In the genomic region with DNA sequence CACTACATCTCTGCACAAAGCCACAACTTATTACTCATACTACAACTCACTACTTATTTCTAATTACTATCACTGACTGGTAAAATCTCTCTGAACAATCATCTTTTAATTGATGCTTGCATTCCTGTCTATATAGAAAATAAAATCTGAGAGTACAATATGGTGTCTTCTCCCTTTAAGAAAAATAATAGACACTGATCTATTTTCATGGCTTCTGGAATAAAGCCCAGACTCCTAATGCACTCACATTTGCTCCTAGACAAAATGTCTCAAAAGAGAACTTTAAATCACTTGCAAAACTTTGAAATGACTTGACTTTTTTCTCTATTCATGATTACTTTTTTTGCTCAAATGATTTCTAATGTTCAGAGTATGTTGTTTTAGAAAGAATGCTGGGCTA, we compare ENCODE assay signal across 16 cellular contexts. TPM values are rescaled to one million over a fixed set of nuclear protein-coding genes. Genes with fewer than 3 reads are reported as not detected.
A peak's percentile ranks its signal among the peaks of the same experiment; 100 is the strongest.
DNase-seq lines count a peak whose midpoint lies in the region; TF ChIP-seq lines count a peak whose summit lies in the region.
"Had no signal": no experiment of that assay in that cellular context is flagged by ENCODE, and none has a peak within 500 bp of the region (broad histone marks: within the 10 kb centered on the region; RNA-seq: fewer than 3 reads in every experiment).

No MANE protein-coding gene starts in this region.

- H3K4me1 Mint-ChIP-seq in activated CD4-positive, alpha-beta T cell treated with anti-CD3 and anti-CD28 coated beads, Interleukin-2, amount 10 ng/mL, durations not matched to agents 7 days and 5 days: peaks cover 4% of the 10 kb centered on the region

- POLR2A ChIA-PET in activated CD4-positive, alpha-beta T cell treated with anti-CD3 and anti-CD28 coated beads, Interleukin-2, amount 10 ng/mL, durations not matched to agents 7 days and 5 days (lab: Charles Lee): no interaction called here

- DNase-seq in activated CD4-positive, alpha-beta T cell treated with anti-CD3 and anti-CD28 coated beads, Interleukin-2, amount 10 ng/mL, durations not matched to agents 7 days and 5 days: no peak
- DNase-seq in activated CD4-positive, alpha-beta T cell treated with anti-CD3 and anti-CD28 coated beads, Interleukin-2, amount 50 U/mL, for 1 hour: no peak
- DNase-seq in adipocyte (ENCODE audit: low read depth) (peak; percentile 33), fibroblast of peridontal ligament (ENCODE audit: extremely low read depth) (peak; percentile 29), stromal cell of bone marrow (ENCODE audit: low read depth) (peak; percentile 9), mammary epithelial cell (no peak), foreskin fibroblast (no peak), AML-193 (lab: John Stamatoyannopoulos, UW) (no peak)
- DNase-seq: KBM-7, MV-4-11, NCI-H187, NCI-H2107, NCI-H345, NCI-H526 had no signal

- BruUV-seq in mammary epithelial cell (replicated peaks; lab: Mats Ljungman, UMichigan): no TSS peak

- dilution Hi-C loops in mammary epithelial cell (cut with HindIII; ENCODE audit: low sequenced_read_pairs): no loop called here

- H3K36me3 ChIP-seq in adipocyte (ENCODE audit: control insufficient read depth, insufficient read depth, low read length, severe bottlenecking) (peaks cover 59% of the 10 kb centered on the region), mammary epithelial cell (ENCODE audit: insufficient read depth, low read length) (peaks cover 33% of the 10 kb centered on the region)

- H3K9me3 ChIP-seq in adipocyte (ENCODE audit: control insufficient read depth, low read length) (no peaks in the 10 kb centered on the region), mammary epithelial cell (replicated peaks; ENCODE audit: insufficient read depth, low read length) (no peaks in the 10 kb centered on the region)
- H3K9me3 ChIP-seq: SJSA1 had no signal

- no peaks in the 10 kb centered on the region for H3K9me3 Mint-ChIP-seq in activated CD4-positive, alpha-beta T cell treated with anti-CD3 and anti-CD28 coated beads, Interleukin-2, amount 10 ng/mL, durations not matched to agents 7 days and 5 days

- no peak overlapping the region for H2AFZ ChIP-seq in mammary epithelial cell (ENCODE audit: low read depth, low read length)

- no peak overlapping the region for H3K4me2 ChIP-seq in mammary epithelial cell (ENCODE audit: insufficient read depth, low read depth, low read length)

- peaks cover 59% of the 10 kb centered on the region for H3K36me3 Mint-ChIP-seq in activated CD4-positive, alpha-beta T cell treated with anti-CD3 and anti-CD28 coated beads, Interleukin-2, amount 10 ng/mL, durations not matched to agents 7 days and 5 days (ENCODE audit: low read depth)

- no peaks in the 10 kb centered on the region for H4K20me1 ChIP-seq in mammary epithelial cell (ENCODE audit: insufficient read depth, low read length)

- peaks cover 3% of the 10 kb centered on the region for H3K79me2 ChIP-seq in mammary epithelial cell (ENCODE audit: insufficient read depth, low read length)

- H3K9ac ChIP-seq in adipocyte (ENCODE audit: low read length) (peak overlapping the region; percentile 19), mammary epithelial cell (ENCODE audit: insufficient read depth, low read length) (no peak overlapping the region)

- CTCF ChIA-PET in activated CD4-positive, alpha-beta T cell treated with anti-CD3 and anti-CD28 coated beads, Interleukin-2, amount 10 ng/mL, durations not matched to agents 7 days and 5 days (lab: Charles Lee): no interaction called here
- CTCF ChIA-PET in mammary epithelial cell (lab: Charles Lee; ENCODE audit: low non-redundant PET): no interaction called here

- no peak overlapping the region for H3K4me3 Mint-ChIP-seq in activated CD4-positive, alpha-beta T cell treated with anti-CD3 and anti-CD28 coated beads, Interleukin-2, amount 10 ng/mL, durations not matched to agents 7 days and 5 days

- H3K4me1 ChIP-seq in adipocyte (ENCODE audit: control insufficient read depth, insufficient read depth, low read length) (peaks cover 14% of the 10 kb centered on the region), mammary epithelial cell (ENCODE audit: insufficient read depth, low read length) (no peaks in the 10 kb centered on the region)
- H3K4me1 ChIP-seq: SJSA1 had no signal

- in situ Hi-C loops in mammary epithelial cell (cut with MboI; ENCODE audit: low sequenced_read_pairs in 2 of 2): loop anchor here in 1 of 2 donors (25.0 kb wide), 1 partner anchor 91 kb away; no protein-coding TSS in a partner anchor

- H3K27me3 Mint-ChIP-seq in activated CD4-positive, alpha-beta T cell treated with anti-CD3 and anti-CD28 coated beads, Interleukin-2, amount 10 ng/mL, durations not matched to agents 7 days and 5 days: no peaks in the 10 kb centered on the region

- intact Hi-C loops in mammary epithelial cell (cut with micrococcal nuclease): no loop called here

- H3K4me3 ChIP-seq in adipocyte (ENCODE audit: low read length) (no peak overlapping the region), mammary epithelial cell (replicated peaks in 1 of 3; ENCODE audit: insufficient read depth in 1 of 3, low read depth in 2 of 3, low read length in 3 of 3) (no peak overlapping the region), foreskin fibroblast (ENCODE audit: low read depth in 1 of 2, low read length in 2 of 2) (no peak overlapping the region)
- H3K4me3 ChIP-seq: SJSA1 had no signal

- H3K27me3 ChIP-seq in adipocyte (replicated peaks; ENCODE audit: control insufficient read depth, insufficient read depth, low read length) (no peaks in the 10 kb centered on the region), mammary epithelial cell (ENCODE audit: insufficient read depth, low read length) (no peaks in the 10 kb centered on the region)
- H3K27me3 ChIP-seq: SJSA1 had no signal

- TF ChIP-seq CTCF in mammary epithelial cell (conservative IDR thresholded peaks at IDR 0.05 in 1 of 2, IDR thresholded peaks at IDR 0.05 in 1 of 2; ENCODE audit: extremely low read depth in 1 of 2, insufficient read depth in 1 of 2, low read depth in 1 of 2, low read length in 2 of 2) (no peak), foreskin fibroblast (IDR thresholded peaks at IDR 0.05; ENCODE audit: low read depth, low read length) (no peak)

- no peak overlapping the region for H3K27ac ChIP-seq in mammary epithelial cell (ENCODE audit: insufficient read depth, low read depth, low read length)
- H3K27ac ChIP-seq: C4-2B, SJSA1 had no signal

- peak overlapping the region; percentile 11 for H3K27ac Mint-ChIP-seq in activated CD4-positive, alpha-beta T cell treated with anti-CD3 and anti-CD28 coated beads, Interleukin-2, amount 10 ng/mL, durations not matched to agents 7 days and 5 days

RNA-seq across cellular contexts. Expression of a gene that starts 28.7 kb away (rescaled TPM):
- total RNA-seq in activated CD4-positive, alpha-beta T cell treated with anti-CD3 and anti-CD28 coated beads, Interleukin-2, amount 10 ng/mL, durations not matched to agents 7 days and 5 days: 10 to 100 TPM; 19.3 to 23.3 TPM
- total RNA-seq in mammary epithelial cell: 10 to 100 TPM; 14.9 to 16.2 TPM
- polyA plus RNA-seq in mammary epithelial cell: 3.4 TPM
- polyA minus RNA-seq in mammary epithelial cell: 1.4 TPM

RNA-seq across cellular contexts. Expression of a gene that starts 40.4 kb away (rescaled TPM):
- 100 to 1,000 TPM in 1 of 2 experiments, 10 to 100 TPM in 1; 69.7 to 101 TPM for total RNA-seq in activated CD4-positive, alpha-beta T cell treated with anti-CD3 and anti-CD28 coated beads, Interleukin-2, amount 10 ng/mL, durations not matched to agents 7 days and 5 days
- 10 to 100 TPM in 1 of 2 donors, 1 to 10 TPM in 1; 7.5 to 68.6 TPM for total RNA-seq in mammary epithelial cell
- polyA plus RNA-seq in mammary epithelial cell: 21.0 TPM
- 15.4 TPM for polyA minus RNA-seq in mammary epithelial cell

Comparison
In these comparisons a context has a peak if more than half of its experiments do, and no peak if none do; other contexts are left out.
1. DNase-seq: peak in adipocyte (single experiment), fibroblast of peridontal ligament (single experiment) and stromal cell of bone marrow (single experiment); none in activated CD4-positive, alpha-beta T cell treated with anti-CD3 and anti-CD28 coated beads, Interleukin-2, amount 10 ng/mL, durations not matched to agents 7 days and 5 days (single experiment), activated CD4-positive, alpha-beta T cell treated with anti-CD3 and anti-CD28 coated beads, Interleukin-2, amount 50 U/mL, for 1 hour (single experiment), mammary epithelial cell (single experiment), foreskin fibroblast (0 of 2) and AML-193 (0 of 2).